In genomic region chr5:112183103-112183634, GRCh38 we compare ENCODE assay signal across 11 cellular contexts.
DNase-seq lines count a peak whose midpoint lies in the region; ATAC-seq and TF ChIP-seq lines count a peak whose summit lies in the region.
"Had no signal": no experiment of that assay in that cellular context is flagged by ENCODE, and none has a peak within 500 bp of the region (broad histone marks: within the 10 kb centered on the region; RNA-seq: fewer than 3 reads in every experiment).

No MANE protein-coding gene starts in this region.

- no peaks in the 10 kb centered on the region for H3K9me3 Mint-ChIP-seq in activated T-cell treated with anti-CD3 and anti-CD28 coated beads, Interleukin-2, amount 50 U/mL, for 4 hours
- H3K9me3 Mint-ChIP-seq in activated naive CD4-positive, alpha-beta T cell treated with anti-CD3 and anti-CD28 coated beads for 36 hours = no peaks in the 10 kb centered on the region
- H3K9me3 Mint-ChIP-seq: T-helper 1 cell treated with Interleukin-12 subunit alpha and Interleukin-12 subunit beta and Interleukin-4 antibody, amounts not matched to agents 30 μg/mL and 1 μg/mL, for 36 hours had no signal

- no peaks in the 10 kb centered on the region for H3K27me3 ChIP-seq in RWPE2 (ENCODE audit: insufficient read depth, poor library complexity, severe bottlenecking)
- H3K27me3 ChIP-seq: gastroesophageal sphincter had no signal

- no peak for DNase-seq in activated T-cell treated with anti-CD3 and anti-CD28 coated beads, Interleukin-2, amount 50 U/mL, for 4 hours
- no peak for DNase-seq in activated T-cell treated with anti-CD3 and anti-CD28 coated beads, Interleukin-2, amount 50 U/mL, for 1 hour
- DNase-seq in RWPE2 (ENCODE audit: low spot score) (no peak), glomerular visceral epithelial cell (ENCODE audit: extremely low spot score) (peak; percentile 70), KG1 (lab: John Stamatoyannopoulos, UW) (no peak), NCI-H1105 (lab: John Stamatoyannopoulos, UW) (no peak)
- no peak for DNase-seq in stimulated activated naive CD8-positive, alpha-beta T cell treated with anti-CD3 and anti-CD28 coated beads, Interleukin-15, Interleukin-2, amounts not matched to agents 100 U/mL and 50 U/mL, for 24 hours
- no peak for DNase-seq in activated naive CD4-positive, alpha-beta T cell treated with anti-CD3 and anti-CD28 coated beads for 36 hours
- DNase-seq: central memory CD4-positive, alpha-beta T cell had no signal

- TF ChIP-seq CTCF in RWPE2 (IDR thresholded peaks at IDR 0.05; ENCODE audit: poor library complexity, severe bottlenecking) = no peak

- intact Hi-C loops in activated naive CD4-positive, alpha-beta T cell treated with anti-CD3 and anti-CD28 coated beads for 36 hours (cut with micrococcal nuclease) = no loop called here

- H3K27ac ChIP-seq in RWPE2 (ENCODE audit: poor library complexity, severe bottlenecking) = no peak overlapping the region
- H3K27ac ChIP-seq: gastroesophageal sphincter had no signal

- no peaks in the 10 kb centered on the region for H3K4me1 Mint-ChIP-seq in activated T-cell treated with anti-CD3 and anti-CD28 coated beads, Interleukin-2, amount 50 U/mL, for 4 hours (ENCODE audit: low read depth)
- H3K4me1 Mint-ChIP-seq in activated naive CD4-positive, alpha-beta T cell treated with anti-CD3 and anti-CD28 coated beads for 36 hours (ENCODE audit: low read depth) = no peaks in the 10 kb centered on the region

- H3K4me1 ChIP-seq in RWPE2 (ENCODE audit: insufficient read depth, poor library complexity, severe bottlenecking) = peaks cover 12% of the 10 kb centered on the region
- H3K4me1 ChIP-seq: gastroesophageal sphincter had no signal

- H3K27ac Mint-ChIP-seq in activated naive CD4-positive, alpha-beta T cell treated with anti-CD3 and anti-CD28 coated beads for 36 hours = no peak overlapping the region
- H3K27ac Mint-ChIP-seq: T-helper 1 cell treated with Interleukin-12 subunit alpha and Interleukin-12 subunit beta and Interleukin-4 antibody, amounts not matched to agents 30 μg/mL and 1 μg/mL, for 36 hours had no signal

- CTCF ChIA-PET in activated naive CD4-positive, alpha-beta T cell treated with anti-CD3 and anti-CD28 coated beads for 36 hours (lab: Charles Lee) = interaction anchor here (0.9 to 1.7 kb wide), 2 partner anchors 8 to 14 kb away, joined by 3 to 12 read pairs; no protein-coding TSS in a partner anchor

- H3K27me3 Mint-ChIP-seq in activated T-cell treated with anti-CD3 and anti-CD28 coated beads, Interleukin-2, amount 50 U/mL, for 4 hours (ENCODE audit: low read depth) = peaks cover 12% of the 10 kb centered on the region
- H3K27me3 Mint-ChIP-seq in activated naive CD4-positive, alpha-beta T cell treated with anti-CD3 and anti-CD28 coated beads for 36 hours (ENCODE audit: low read depth) = peaks cover 14% of the 10 kb centered on the region

- H3K4me3 ChIP-seq in RWPE2 (ENCODE audit: severe bottlenecking) = no peak overlapping the region
- H3K4me3 ChIP-seq: gastroesophageal sphincter had no signal

- no peaks in the 10 kb centered on the region for H3K36me3 ChIP-seq in RWPE2 (ENCODE audit: low read depth)

- H3K9me3 ChIP-seq in RWPE2 (ENCODE audit: severe bottlenecking) = no peaks in the 10 kb centered on the region
- H3K9me3 ChIP-seq: gastroesophageal sphincter had no signal

- peak; percentile 27 to 38 for ATAC-seq in activated T-cell treated with anti-CD3 and anti-CD28 coated beads, Interleukin-2, amount 50 U/mL, for 4 hours
- ATAC-seq in RWPE2 (ENCODE audit: low read depth) = peak; percentile 90
- peak; percentile 23 for ATAC-seq in stimulated activated naive CD8-positive, alpha-beta T cell treated with anti-CD3 and anti-CD28 coated beads, Interleukin-15, Interleukin-2, amounts not matched to agents 100 U/mL and 50 U/mL, for 24 hours
- ATAC-seq: gastroesophageal sphincter had no signal

- no peaks in the 10 kb centered on the region for H3K36me3 Mint-ChIP-seq in activated T-cell treated with anti-CD3 and anti-CD28 coated beads, Interleukin-2, amount 50 U/mL, for 4 hours (ENCODE audit: insufficient read depth)
- no peaks in the 10 kb centered on the region for H3K36me3 Mint-ChIP-seq in activated naive CD4-positive, alpha-beta T cell treated with anti-CD3 and anti-CD28 coated beads for 36 hours (ENCODE audit: low read depth)

- H3K4me3 Mint-ChIP-seq in activated T-cell treated with anti-CD3 and anti-CD28 coated beads, Interleukin-2, amount 50 U/mL, for 4 hours = no peak overlapping the region
- H3K4me3 Mint-ChIP-seq in activated naive CD4-positive, alpha-beta T cell treated with anti-CD3 and anti-CD28 coated beads for 36 hours = no peak overlapping the region
- H3K4me3 Mint-ChIP-seq: T-helper 1 cell treated with Interleukin-12 subunit alpha and Interleukin-12 subunit beta and Interleukin-4 antibody, amounts not matched to agents 30 μg/mL and 1 μg/mL, for 36 hours had no signal

Comparison
In these comparisons a context has a peak if more than half of its experiments do, and no peak if none do; other contexts are left out.
1. ATAC-seq: peak in every context shown above with its lines; median percentile 90 in RWPE2; 32 in activated T-cell treated with anti-CD3 and anti-CD28 coated beads, Interleukin-2, amount 50 U/mL, for 4 hours; 23 in stimulated activated naive CD8-positive, alpha-beta T cell treated with anti-CD3 and anti-CD28 coated beads, Interleukin-15, Interleukin-2, amounts not matched to agents 100 U/mL and 50 U/mL, for 24 hours.